In genomic region chr15:44812029-44812517, GRCh38 we compare ENCODE assay signal across 1 cellular context.
TF ChIP-seq lines count a peak whose summit lies in the region.

No MANE protein-coding gene starts in this region.

TF ChIP-seq in HepG2, 621 proteins besides CTCF, POLR2A, EP300 and RAD21 (continued from another document and continues in another):
- TF ChIP-seq TEAD3 (CRISPR knock-in tag; optimal IDR thresholded peaks at IDR 0.05; ENCODE audit: borderline replicate concordance) (peak; percentile 79), ZNF232 (CRISPR knock-in tag; IDR thresholded peaks at IDR 0.05; ENCODE audit: borderline replicate concordance) (no peak), FOXA3 (CRISPR knock-in tag; IDR thresholded peaks at IDR 0.05) (peak; percentile 84; the same call in 1 of the 2 replicates), ZNF619 (CRISPR knock-in tag; IDR thresholded peaks at IDR 0.05) (no peak), MAZ (IDR thresholded peaks at IDR 0.05; ENCODE audit: borderline replicate concordance, low read depth, low read length) (0 out of 2 replicates have a peak, but pooled peaks have one; percentile 55), MAZ (CRISPR knock-in tag; IDR thresholded peaks at IDR 0.05; ENCODE audit: low read depth) (0 out of 2 replicates have a peak, but pooled peaks have one; percentile 58), RARA (CRISPR knock-in tag; IDR thresholded peaks at IDR 0.05) (peak; percentile 77), ZNF792 (CRISPR knock-in tag; IDR thresholded peaks at IDR 0.05) (peak; percentile 12; the same call in 1 of the 2 replicates), SOX5 (CRISPR knock-in tag; IDR thresholded peaks at IDR 0.05; ENCODE audit: borderline replicate concordance) (peak; percentile 72; the same call in 1 of the 2 replicates), ZNF773 (CRISPR knock-in tag; IDR thresholded peaks at IDR 0.05; ENCODE audit: borderline replicate concordance) (no peak), PAX8 (CRISPR knock-in tag; IDR thresholded peaks at IDR 0.05; ENCODE audit: borderline replicate concordance) (no peak), SP5 (CRISPR knock-in tag; IDR thresholded peaks at IDR 0.05; ENCODE audit: borderline replicate concordance, low read depth) (peak; percentile 74), ZNF235 (CRISPR knock-in tag; IDR thresholded peaks at IDR 0.05; ENCODE audit: borderline replicate concordance) (0 out of 2 replicates have a peak, but pooled peaks have one; percentile 49), YEATS2 (CRISPR knock-in tag; IDR thresholded peaks at IDR 0.05; ENCODE audit: borderline replicate concordance) (0 out of 2 replicates have a peak, but pooled peaks have one; percentile 20), PLRG1 (conservative IDR thresholded peaks at IDR 0.05) (no peak), MED1 (CRISPR knock-in tag; IDR thresholded peaks at IDR 0.05) (peak; percentile 81; the same call in 1 of the 2 replicates), ZNF710 (CRISPR knock-in tag; IDR thresholded peaks at IDR 0.05; ENCODE audit: borderline replicate concordance) (peak; percentile 75; the same call in 1 of the 2 replicates), GABPB1 (CRISPR knock-in tag; IDR thresholded peaks at IDR 0.05) (peak; percentile 33; the same call in 1 of the 2 replicates), ARID5B (CRISPR knock-in tag; IDR thresholded peaks at IDR 0.05) (peak; percentile 89), SAP130 (CRISPR knock-in tag; IDR thresholded peaks at IDR 0.05; ENCODE audit: low read depth) (peak; percentile 64), DPF2 (CRISPR knock-in tag; IDR thresholded peaks at IDR 0.05; ENCODE audit: borderline replicate concordance, low read depth) (0 out of 2 replicates have a peak, but pooled peaks have one; percentile 29), MBNL3 (CRISPR knock-in tag; conservative IDR thresholded peaks at IDR 0.05) (no peak), STAG1 (CRISPR knock-in tag; IDR thresholded peaks at IDR 0.05) (peak; percentile 51), ZSCAN31 (CRISPR knock-in tag; IDR thresholded peaks at IDR 0.05; ENCODE audit: low read depth) (0 out of 2 replicates have a peak, but pooled peaks have one; percentile 66), KDM6A (CRISPR knock-in tag; IDR thresholded peaks at IDR 0.05; ENCODE audit: low read depth) (peak; percentile 92), POLR2AphosphoS5 (IDR thresholded peaks at IDR 0.05; ENCODE audit: low read depth, low read length) (no peak), RERE (CRISPR knock-in tag; IDR thresholded peaks at IDR 0.05; ENCODE audit: low read depth) (0 out of 2 replicates have a peak, but pooled peaks have one; percentile 57), PHF21A (CRISPR knock-in tag; IDR thresholded peaks at IDR 0.05) (peak; percentile 43), ZNF703 (CRISPR knock-in tag; IDR thresholded peaks at IDR 0.05; ENCODE audit: borderline replicate concordance) (no peak), ZMYM2 (CRISPR knock-in tag; IDR thresholded peaks at IDR 0.05) (0 out of 2 replicates have a peak, but pooled peaks have one; percentile 24), HMG20B (CRISPR knock-in tag; conservative IDR thresholded peaks at IDR 0.05) (peak; percentile 71), HNRNPL (IDR thresholded peaks at IDR 0.05; ENCODE audit: low read depth, low read length) (peak; percentile 88), KDM2A (CRISPR knock-in tag; IDR thresholded peaks at IDR 0.05; ENCODE audit: borderline replicate concordance, low read depth) (peak; percentile 43; the same call in 1 of the 2 replicates), ZNF574 (CRISPR knock-in tag; IDR thresholded peaks at IDR 0.05) (peak; percentile 58), HNF1B (CRISPR knock-in tag; IDR thresholded peaks at IDR 0.05) (0 out of 2 replicates have a peak, but pooled peaks have one; percentile 29), RAD51 (IDR thresholded peaks at IDR 0.05; ENCODE audit: borderline replicate concordance) (no peak), POGZ (CRISPR knock-in tag; IDR thresholded peaks at IDR 0.05) (peak; percentile 83), ZNF510 (CRISPR knock-in tag; IDR thresholded peaks at IDR 0.05; ENCODE audit: low read depth) (no peak)
- TF ChIP-seq, protein P1, sequence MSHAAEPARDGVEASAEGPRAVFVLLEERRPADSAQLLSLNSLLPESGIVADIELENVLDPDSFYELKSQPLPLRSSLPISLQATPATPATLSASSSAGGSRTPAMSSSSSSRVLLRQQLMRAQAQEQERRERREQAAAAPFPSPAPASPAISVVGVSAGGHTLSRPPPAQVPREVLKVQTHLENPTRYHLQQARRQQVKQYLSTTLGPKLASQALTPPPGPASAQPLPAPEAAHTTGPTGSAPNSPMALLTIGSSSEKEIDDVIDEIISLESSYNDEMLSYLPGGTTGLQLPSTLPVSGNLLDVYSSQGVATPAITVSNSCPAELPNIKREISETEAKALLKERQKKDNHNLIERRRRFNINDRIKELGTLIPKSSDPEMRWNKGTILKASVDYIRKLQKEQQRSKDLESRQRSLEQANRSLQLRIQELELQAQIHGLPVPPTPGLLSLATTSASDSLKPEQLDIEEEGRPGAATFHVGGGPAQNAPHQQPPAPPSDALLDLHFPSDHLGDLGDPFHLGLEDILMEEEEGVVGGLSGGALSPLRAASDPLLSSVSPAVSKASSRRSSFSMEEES (CRISPR knock-in tag; IDR thresholded peaks at IDR 0.05): peak; percentile 16; the same call in 1 of the 2 replicates
- TF ChIP-seq, protein P2, sequence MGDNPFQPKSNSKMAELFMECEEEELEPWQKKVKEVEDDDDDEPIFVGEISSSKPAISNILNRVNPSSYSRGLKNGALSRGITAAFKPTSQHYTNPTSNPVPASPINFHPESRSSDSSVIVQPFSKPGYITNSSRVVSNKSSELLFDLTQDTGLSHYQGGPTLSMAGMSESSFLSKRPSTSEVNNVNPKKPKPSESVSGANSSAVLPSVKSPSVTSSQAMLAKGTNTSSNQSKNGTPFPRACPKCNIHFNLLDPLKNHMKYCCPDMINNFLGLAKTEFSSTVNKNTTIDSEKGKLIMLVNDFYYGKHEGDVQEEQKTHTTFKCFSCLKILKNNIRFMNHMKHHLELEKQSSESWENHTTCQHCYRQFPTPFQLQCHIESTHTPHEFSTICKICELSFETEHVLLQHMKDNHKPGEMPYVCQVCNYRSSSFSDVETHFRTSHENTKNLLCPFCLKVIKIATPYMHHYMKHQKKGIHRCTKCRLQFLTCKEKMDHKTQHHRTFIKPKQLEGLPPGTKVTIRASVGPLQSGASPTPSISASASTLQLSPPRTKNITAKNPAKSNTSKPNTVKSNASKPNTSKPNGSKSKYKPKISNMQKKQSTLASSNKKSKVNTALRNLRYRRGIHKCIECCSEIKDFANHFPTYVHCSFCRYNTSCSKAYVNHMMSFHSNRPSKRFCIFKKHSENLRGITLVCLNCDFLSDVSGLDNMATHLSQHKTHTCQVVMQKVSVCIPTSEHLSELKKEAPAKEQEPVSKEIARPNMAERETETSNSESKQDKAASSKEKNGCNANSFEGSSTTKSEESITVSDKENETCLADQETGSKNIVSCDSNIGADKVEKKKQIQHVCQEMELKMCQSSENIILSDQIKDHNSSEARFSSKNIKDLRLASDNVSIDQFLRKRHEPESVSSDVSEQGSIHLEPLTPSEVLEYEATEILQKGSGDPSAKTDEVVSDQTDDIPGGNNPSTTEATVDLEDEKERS (CRISPR knock-in tag; IDR thresholded peaks at IDR 0.05): peak; percentile 52; the same call in 1 of the 2 replicates
